In the genomic region with DNA sequence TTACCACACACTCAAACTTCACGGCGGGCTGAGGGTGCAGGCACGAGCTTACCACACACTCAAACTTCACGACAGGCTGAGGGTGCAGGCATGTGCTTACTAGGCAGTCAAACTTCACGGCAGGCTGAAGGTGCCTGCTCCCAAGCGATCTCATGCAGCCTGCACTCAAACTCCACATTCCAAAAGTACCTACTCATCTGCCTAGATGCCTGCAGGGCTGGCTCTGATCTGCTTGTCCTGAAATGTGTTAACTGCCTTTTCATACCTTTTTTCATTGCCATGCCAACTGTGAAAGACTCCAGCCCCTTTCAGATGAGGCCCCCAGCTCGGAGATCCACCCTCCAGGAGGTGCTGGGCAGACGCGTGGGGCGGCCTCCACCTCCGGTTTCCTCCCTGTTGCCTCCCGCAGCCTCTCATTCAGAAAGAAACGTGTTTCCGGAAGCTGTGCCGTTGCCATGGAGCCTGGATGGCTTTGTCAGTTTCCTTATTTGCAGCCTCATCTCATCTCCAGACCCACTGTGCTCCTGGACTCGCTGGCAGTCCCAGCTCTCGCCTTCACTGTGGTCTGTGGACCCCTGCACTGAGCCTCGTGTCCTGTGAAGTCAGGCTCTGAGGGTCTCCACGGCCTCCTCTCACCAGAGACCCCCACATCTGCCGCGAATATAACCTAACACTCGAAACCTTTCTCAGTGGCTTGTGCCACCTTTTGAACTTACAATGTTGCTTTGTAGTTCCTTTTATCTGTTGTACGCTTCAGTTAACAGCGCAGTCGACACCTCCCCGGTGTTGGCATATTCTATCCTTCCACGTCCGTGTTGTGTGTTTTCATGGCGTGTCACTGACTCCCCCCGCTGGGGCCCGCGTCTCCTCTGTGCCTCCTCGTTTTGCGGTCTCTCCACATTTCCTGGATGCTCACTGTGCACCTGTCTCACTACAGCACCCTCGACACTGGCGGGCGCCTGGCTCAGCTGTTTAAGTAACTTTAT, we compare ENCODE assay signal across 8 cellular contexts.
DNase-seq lines count a peak whose midpoint lies in the region; ATAC-seq and TF ChIP-seq lines count a peak whose summit lies in the region.

No MANE protein-coding gene starts in this region.

- no peaks in the 10 kb centered on the region for H3K27me3 ChIP-seq in tibial artery

- ATAC-seq in HG02884 (IDR thresholded peaks at IDR 0.05; ENCODE audit: unreplicated experiment) (peak; percentile 75), GM18520 (IDR thresholded peaks at IDR 0.05; ENCODE audit: unreplicated experiment) (no peak)

- H3K36me3 ChIP-seq in tibial artery: no peaks in the 10 kb centered on the region

- intact Hi-C loops in tibial artery (cut with DNase I; ENCODE audit: low total_unique reads): no loop called here

- no peak overlapping the region for H3K4me3 ChIP-seq in tibial artery

- H3K9me3 ChIP-seq in tibial artery: no peaks in the 10 kb centered on the region

- H3K4me1 ChIP-seq in tibial artery: peaks cover 0 to 12% (median 2%) of the 10 kb centered on the region in 4 donors

- no peak for TF ChIP-seq CTCF in tibial artery (IDR thresholded peaks at IDR 0.05)

- H3K27ac ChIP-seq in tibial artery: no peak overlapping the region

- DNase-seq in CD1c-positive myeloid dendritic cell (ENCODE audit: extremely low spot score) (peak; percentile 14), kidney tubule cell (ENCODE audit: low spot score) (peak; percentile 93), tibial artery (no peak)
- DNase-seq in activated T-helper 9 cell treated with anti-CD3 and anti-CD28 coated beads, Interleukin-2, amount 50 U/mL, for 16 hours (ENCODE audit: low read depth): peak; percentile 25
- DNase-seq in stimulated activated CD8-positive, alpha-beta memory T cell treated with anti-CD3 and anti-CD28 coated beads, Interleukin-7, amount 100 ng/mL, for 48 hours (ENCODE audit: extremely low read depth in 1 of 2, low read depth in 1 of 2): peak; percentile 27 to 36

TF ChIP-seq in PFSK-1, 5 proteins besides CTCF, POLR2A, EP300 and RAD21:
- TF ChIP-seq FOXP2 (optimal IDR thresholded peaks at IDR 0.05; ENCODE audit: borderline replicate concordance, extremely low read depth, extremely low read length, insufficient read depth): peak; percentile 53
- no peak for TF ChIP-seq TAF1 (IDR thresholded peaks at IDR 0.05; ENCODE audit: borderline replicate concordance, insufficient read depth, low read length)
- peak; percentile 28; the same call in 1 of the 2 replicates for TF ChIP-seq SIN3A (IDR thresholded peaks at IDR 0.05; ENCODE audit: borderline replicate concordance, insufficient read depth, low read length)

Comparison
In these comparisons a context has a peak if more than half of its experiments do, and no peak if none do; other contexts are left out.
1. DNase-seq: peak in CD1c-positive myeloid dendritic cell (single experiment), activated T-helper 9 cell treated with anti-CD3 and anti-CD28 coated beads, Interleukin-2, amount 50 U/mL, for 16 hours (single experiment), kidney tubule cell (single experiment) and stimulated activated CD8-positive, alpha-beta memory T cell treated with anti-CD3 and anti-CD28 coated beads, Interleukin-7, amount 100 ng/mL, for 48 hours (2 of 2); none in tibial artery (0 of 2).